Comparison of ENCODE assay signal across 8 cellular contexts in the genomic region with DNA sequence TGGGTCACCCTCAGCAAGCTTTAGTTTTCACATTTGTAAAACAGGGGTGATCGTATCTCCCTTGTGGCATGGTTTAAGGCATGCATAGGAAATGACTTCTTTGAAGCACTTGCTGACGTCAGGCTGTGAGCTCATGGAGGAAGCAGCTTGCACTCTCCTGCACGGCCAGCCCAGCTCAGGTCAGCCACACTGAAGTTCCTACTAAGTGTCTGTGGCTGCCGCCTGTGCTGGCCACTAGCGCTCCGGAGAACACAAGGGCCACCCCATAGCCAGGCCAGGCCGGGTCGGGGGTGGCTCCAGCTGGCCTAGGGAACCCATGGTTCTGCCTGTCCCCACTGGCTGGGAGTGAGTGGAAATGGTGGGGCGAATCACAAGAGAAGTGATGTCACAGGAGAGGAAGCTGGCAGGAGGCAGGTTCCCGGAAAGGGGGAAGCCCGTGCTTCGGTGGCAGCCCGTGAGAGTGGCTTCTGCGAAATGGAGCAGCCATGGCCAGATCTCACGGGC. TPM values are rescaled to one million over a fixed set of nuclear protein-coding genes. Genes with fewer than 3 reads are reported as not detected.
DNase-seq lines count a peak whose midpoint lies in the region; ATAC-seq and TF ChIP-seq lines count a peak whose summit lies in the region.
"Had no signal": no experiment of that assay in that cellular context is flagged by ENCODE, and none has a peak within 500 bp of the region (broad histone marks: within the 10 kb centered on the region; RNA-seq: fewer than 3 reads in every experiment).

No MANE protein-coding gene starts in this region.

- H3K27me3 Mint-ChIP-seq in activated T-helper 1 cell treated with anti-CD3 and anti-CD28 coated beads, Interleukin-12 subunit alpha, Interleukin-12 subunit beta, Interleukin-2, Interleukin-4 antibody, amounts not matched to agents 30 ng/mL and 10 ng/mL and 1 ng/mL, durations not matched to agents 14 hours and 24 hours and 36 hours (ENCODE audit: insufficient read depth), result peaks cover 3% of the 10 kb centered on the region

- no peaks in the 10 kb centered on the region for H3K27me3 ChIP-seq in lung (ENCODE audit: control insufficient read depth, insufficient read depth)
- H3K27me3 ChIP-seq: body of pancreas had no signal

- H3K36me3 Mint-ChIP-seq in activated T-helper 1 cell treated with anti-CD3 and anti-CD28 coated beads, Interleukin-12 subunit alpha, Interleukin-12 subunit beta, Interleukin-2, Interleukin-4 antibody, amounts not matched to agents 30 ng/mL and 10 ng/mL and 1 ng/mL, durations not matched to agents 14 hours and 24 hours and 36 hours (ENCODE audit: low read depth), result peaks cover 9% of the 10 kb centered on the region

- no peak for TF ChIP-seq CTCF in lung (IDR thresholded peaks at IDR 0.05; ENCODE audit: control extremely low read depth, extremely low read depth)

- ATAC-seq in lung (ENCODE audit: insufficient read depth, low FRiP score) (peak; percentile 58), HG03095 (IDR thresholded peaks at IDR 0.05; ENCODE audit: unreplicated experiment) (no peak)
- peak; percentile 58 for ATAC-seq in stimulated activated naive CD8-positive, alpha-beta T cell treated with anti-CD3 and anti-CD28 coated beads, Interleukin-15, Interleukin-2, amounts not matched to agents 100 U/mL and 50 U/mL, for 24 hours
- ATAC-seq: body of pancreas had no signal

- WGBS in lung, 2 donors, result 47 to 60% methylated on average over 15 of the region's 15 CpGs

- no peak overlapping the region for H3K4me3 ChIP-seq in lung
- H3K4me3 ChIP-seq: body of pancreas had no signal

- H3K36me3 ChIP-seq in lung (ENCODE audit: control insufficient read depth in 2 of 2, insufficient read depth in 2 of 2, low read length in 2 of 2), result no peaks in the 10 kb centered on the region

- peaks cover 0 to 3% of the 10 kb centered on the region in 2 donors for H3K9me3 ChIP-seq in lung (ENCODE audit: control insufficient read depth in 2 of 2, insufficient read depth in 1 of 2, low read length in 1 of 2)
- H3K9me3 ChIP-seq: body of pancreas had no signal

- intact Hi-C loops in activated T-helper 1 cell treated with anti-CD3 and anti-CD28 coated beads, Interleukin-12 subunit alpha, Interleukin-12 subunit beta, Interleukin-2, Interleukin-4 antibody, amounts not matched to agents 30 ng/mL and 10 ng/mL and 1 ng/mL, durations not matched to agents 14 hours and 24 hours and 36 hours (cut with micrococcal nuclease), result loop anchor here (1.0 to 2.0 kb wide), 3 partner anchors 16 to 377 kb away; no protein-coding TSS in a partner anchor

- H3K9me3 Mint-ChIP-seq in activated T-helper 1 cell treated with anti-CD3 and anti-CD28 coated beads, Interleukin-12 subunit alpha, Interleukin-12 subunit beta, Interleukin-2, Interleukin-4 antibody, amounts not matched to agents 30 ng/mL and 10 ng/mL and 1 ng/mL, durations not matched to agents 14 hours and 24 hours and 36 hours, result no peaks in the 10 kb centered on the region

- H3K4me1 Mint-ChIP-seq in activated T-helper 1 cell treated with anti-CD3 and anti-CD28 coated beads, Interleukin-12 subunit alpha, Interleukin-12 subunit beta, Interleukin-2, Interleukin-4 antibody, amounts not matched to agents 30 ng/mL and 10 ng/mL and 1 ng/mL, durations not matched to agents 14 hours and 24 hours and 36 hours (ENCODE audit: low read depth), result peaks cover 69% of the 10 kb centered on the region

- H3K4me3 Mint-ChIP-seq in activated T-helper 1 cell treated with anti-CD3 and anti-CD28 coated beads, Interleukin-12 subunit alpha, Interleukin-12 subunit beta, Interleukin-2, Interleukin-4 antibody, amounts not matched to agents 30 ng/mL and 10 ng/mL and 1 ng/mL, durations not matched to agents 14 hours and 24 hours and 36 hours, result peak overlapping the region; percentile 22

- DNase-seq in T-helper 1 cell (peak; percentile 63 to 98 (median 75)), lung (ENCODE audit: low spot score) (no peak), NCI-H524 treated with DMSO at 0.1 percent for 48 hours (lab: John Stamatoyannopoulos, UW) (no peak), NCI-H2081 (lab: John Stamatoyannopoulos, UW) (no peak)
- peak; percentile 81 for DNase-seq in activated T-helper 1 cell treated with anti-CD3 and anti-CD28 coated beads, Interleukin-12 subunit alpha, Interleukin-12 subunit beta, Interleukin-2, Interleukin-4 antibody, amounts not matched to agents 30 ng/mL and 10 ng/mL and 1 ng/mL, durations not matched to agents 14 hours and 24 hours and 36 hours (ENCODE audit: low spot score)
- DNase-seq in stimulated activated naive CD8-positive, alpha-beta T cell treated with anti-CD3 and anti-CD28 coated beads, Interleukin-15, Interleukin-2, amounts not matched to agents 100 U/mL and 50 U/mL, for 24 hours, result peak; percentile 80

- H3K4me1 ChIP-seq in lung (ENCODE audit: control insufficient read depth in 2 of 2, insufficient read depth in 2 of 2, low read length in 2 of 2), result no peaks in the 10 kb centered on the region
- H3K4me1 ChIP-seq: body of pancreas had no signal

- peak overlapping the region; percentile 95 for H3K27ac Mint-ChIP-seq in activated T-helper 1 cell treated with anti-CD3 and anti-CD28 coated beads, Interleukin-12 subunit alpha, Interleukin-12 subunit beta, Interleukin-2, Interleukin-4 antibody, amounts not matched to agents 30 ng/mL and 10 ng/mL and 1 ng/mL, durations not matched to agents 14 hours and 24 hours and 36 hours

- no peak overlapping the region for H3K27ac ChIP-seq in lung (ENCODE audit: low read depth in 1 of 2, low read length in 1 of 2)
- H3K27ac ChIP-seq: body of pancreas had no signal

RNA-seq across cellular contexts. Expression of gene KCTD17, which starts 28.2 kb away (rescaled TPM):
- total RNA-seq in activated T-helper 1 cell treated with anti-CD3 and anti-CD28 coated beads, Interleukin-12 subunit alpha, Interleukin-12 subunit beta, Interleukin-2, Interleukin-4 antibody, amounts not matched to agents 30 ng/mL and 10 ng/mL and 1 ng/mL, durations not matched to agents 14 hours and 24 hours and 36 hours, result 65.4 and 68.1 TPM in 2 replicates
- 10 to 100 TPM in 1 of 2 donors, 1 to 10 TPM in 1; 9.7 to 26.0 TPM for total RNA-seq in lung
- 10 to 100 TPM; 15.1 to 21.6 TPM for polyA plus RNA-seq in lung

RNA-seq across cellular contexts. Expression of gene TMPRSS6, which starts 29.8 kb away (rescaled TPM):
- 2.3 and 3.3 TPM in 2 replicates for total RNA-seq in activated T-helper 1 cell treated with anti-CD3 and anti-CD28 coated beads, Interleukin-12 subunit alpha, Interleukin-12 subunit beta, Interleukin-2, Interleukin-4 antibody, amounts not matched to agents 30 ng/mL and 10 ng/mL and 1 ng/mL, durations not matched to agents 14 hours and 24 hours and 36 hours
- total RNA-seq in lung, result under 1 TPM; 0.09 to 0.57 TPM
- 1 to 10 TPM in 1 of 2 donors, under 1 TPM in 1; 0.81 to 1.0 TPM for polyA plus RNA-seq in lung

Comparison
In these comparisons a context has a peak if more than half of its experiments do, and no peak if none do; other contexts are left out.
1. DNase-seq: peak in T-helper 1 cell (5 of 5), activated T-helper 1 cell treated with anti-CD3 and anti-CD28 coated beads, Interleukin-12 subunit alpha, Interleukin-12 subunit beta, Interleukin-2, Interleukin-4 antibody, amounts not matched to agents 30 ng/mL and 10 ng/mL and 1 ng/mL, durations not matched to agents 14 hours and 24 hours and 36 hours (single experiment) and stimulated activated naive CD8-positive, alpha-beta T cell treated with anti-CD3 and anti-CD28 coated beads, Interleukin-15, Interleukin-2, amounts not matched to agents 100 U/mL and 50 U/mL, for 24 hours (single experiment); none in lung (single experiment), NCI-H524 treated with DMSO at 0.1 percent for 48 hours (single experiment) and NCI-H2081 (0 of 2).